1 cellular context compared by ENCODE assay signal in the genomic region with DNA sequence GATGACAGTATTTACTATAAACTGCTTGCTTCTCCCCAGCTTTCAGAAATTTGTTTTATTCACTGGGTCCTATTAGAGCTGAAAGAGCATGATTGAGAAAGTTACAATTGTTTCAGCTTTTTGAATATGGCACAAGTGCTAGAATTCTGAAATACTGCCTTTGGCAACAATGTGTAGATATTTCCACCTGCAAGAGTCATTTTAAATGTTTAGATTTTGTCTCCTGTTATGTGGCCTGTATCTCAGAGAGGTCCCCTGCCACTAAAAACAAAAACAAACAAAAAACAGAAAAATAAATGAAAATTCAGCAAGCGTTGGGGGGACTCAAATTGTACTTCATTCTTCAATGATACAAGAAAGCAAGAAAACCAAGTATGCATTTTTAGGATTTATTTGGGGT.
TF ChIP-seq lines count a peak whose summit lies in the region.

No MANE protein-coding gene starts in this region.

TF ChIP-seq in GM23338, 12 proteins besides CTCF, POLR2A, EP300 and RAD21 (continued from another document):
- TF ChIP-seq ZNF462 (CRISPR knock-in tag; IDR thresholded peaks at IDR 0.05) (no peak), POLR2AphosphoS5 (IDR thresholded peaks at IDR 0.05; ENCODE audit: low read depth) (no peak), ETS1 (IDR thresholded peaks at IDR 0.05) (no peak), ZNF114 (CRISPR knock-in tag; IDR thresholded peaks at IDR 0.05) (no peak), NANOG (IDR thresholded peaks at IDR 0.05; ENCODE audit: borderline replicate concordance) (no peak), ZNF331 (CRISPR knock-in tag; IDR thresholded peaks at IDR 0.05; ENCODE audit: low read depth) (no peak), EZH2 (IDR thresholded peaks at IDR 0.05; ENCODE audit: low read depth, unreplicated experiment) (no peak)
